10 cellular contexts compared by ENCODE assay signal in the genomic region with DNA sequence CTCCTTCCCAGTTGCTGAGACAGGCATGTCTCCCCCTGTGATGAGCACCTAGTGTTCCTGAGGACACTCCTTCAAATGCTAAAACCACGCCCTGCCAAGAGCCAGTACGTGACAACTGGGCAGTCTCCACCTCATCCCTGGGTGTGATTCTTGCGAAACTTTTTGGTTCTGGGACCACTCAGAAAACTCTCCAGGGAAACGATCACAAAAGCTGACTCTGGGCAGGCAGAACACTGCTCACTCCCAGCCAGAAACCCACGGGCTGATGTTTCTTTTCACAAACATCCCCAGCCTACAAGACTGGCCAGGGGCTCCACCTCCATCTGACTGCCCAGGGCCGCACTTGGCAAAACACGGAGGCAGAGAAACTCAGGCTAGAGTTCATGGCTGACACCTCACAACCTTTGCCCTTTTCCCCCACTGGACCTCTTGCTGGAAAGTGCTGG. TPM values are rescaled to one million over a fixed set of nuclear protein-coding genes. Genes with fewer than 3 reads are reported as not detected.
A peak's percentile ranks its signal among the peaks of the same experiment; 100 is the strongest.
DNase-seq lines count a peak whose midpoint lies in the region; ATAC-seq and TF ChIP-seq lines count a peak whose summit lies in the region.
"Had no signal": no experiment of that assay in that cellular context is flagged by ENCODE, and none has a peak within 500 bp of the region (broad histone marks: within the 10 kb centered on the region; RNA-seq: fewer than 3 reads in every experiment).

No MANE protein-coding gene starts in this region.

- peaks cover 0 to 7% of the 10 kb centered on the region in 2 experiments; a peak in 1 of 3 replicates for H3K36me3 ChIP-seq in HEK293 (ENCODE audit: control insufficient read depth in 2 of 2, insufficient read depth in 1 of 2, low read length in 2 of 2)
- H3K36me3 ChIP-seq in subcutaneous abdominal adipose tissue (ENCODE audit: control insufficient read depth in 5 of 5, insufficient read depth in 5 of 5, low read length in 5 of 5), result peaks cover 0 to 23% (median 13%) of the 10 kb centered on the region in 5 donors

- DNase-seq in MCF 10A (ENCODE audit: unreplicated experiment) (peak; percentile 77), left lobe of liver (ENCODE audit: low spot score) (peak; percentile 73), foreskin melanocyte (no peak)
- DNase-seq: activated CD8-positive, alpha-beta memory T cell treated with anti-CD3 and anti-CD28 coated beads, Interleukin-2, amount 10 ng/mL, durations not matched to agents 7 days and 5 days had no signal

- no peaks in the 10 kb centered on the region for H3K36me3 Mint-ChIP-seq in MCF 10A (ENCODE audit: insufficient read depth, unreplicated experiment)
- H3K36me3 Mint-ChIP-seq: activated CD8-positive, alpha-beta memory T cell treated with anti-CD3 and anti-CD28 coated beads, Interleukin-2, amount 10 ng/mL, durations not matched to agents 7 days and 5 days had no signal

- intact Hi-C loops in MCF 10A (cut with micrococcal nuclease), result no loop called here

- BruUV-seq in MCF 10A (replicated peaks; lab: Mats Ljungman, UMichigan), result no TSS peak

- peaks cover 15% of the 10 kb centered on the region for H3K27me3 Mint-ChIP-seq in MCF 10A (ENCODE audit: insufficient read depth, unreplicated experiment)

- H3K4me3 ChIP-seq in HEK293 (ENCODE audit: low read depth, low read length) (no peak overlapping the region), subcutaneous abdominal adipose tissue (ENCODE audit: low read depth in 1 of 5, low read length in 5 of 5) (peak overlapping the region in 1 of 5 donors; percentile 46)

- no peaks in the 10 kb centered on the region for H3K27me3 ChIP-seq in subcutaneous abdominal adipose tissue (ENCODE audit: control insufficient read depth in 5 of 5, insufficient read depth in 4 of 5, low read length in 5 of 5)

- H3K4me1 Mint-ChIP-seq in MCF 10A (ENCODE audit: insufficient read depth, unreplicated experiment), result peaks cover 6% of the 10 kb centered on the region

- H3K9ac ChIP-seq in subcutaneous abdominal adipose tissue (ENCODE audit: low read length in 5 of 5), result peak overlapping the region in 2 of 5 donors; percentile 43 to 54

- H3K4me1 ChIP-seq in HEK293 (ENCODE audit: control insufficient read depth, insufficient read depth, low read length) (peaks cover 8% of the 10 kb centered on the region), subcutaneous abdominal adipose tissue (ENCODE audit: control insufficient read depth in 5 of 5, insufficient read depth in 5 of 5, low read length in 5 of 5) (peaks cover 28 to 89% (median 85%) of the 10 kb centered on the region in 5 donors)

- H3K9me3 ChIP-seq in HEK293 (ENCODE audit: control insufficient read depth, insufficient read depth, low read depth, low read length), result no peaks in the 10 kb centered on the region
- no peaks in the 10 kb centered on the region for H3K9me3 ChIP-seq in subcutaneous abdominal adipose tissue (ENCODE audit: control insufficient read depth in 5 of 5, low read length in 5 of 5)

- H3K4me3 Mint-ChIP-seq in MCF 10A (ENCODE audit: unreplicated experiment), result no peak overlapping the region
- H3K4me3 Mint-ChIP-seq: activated CD8-positive, alpha-beta memory T cell treated with anti-CD3 and anti-CD28 coated beads, Interleukin-2, amount 10 ng/mL, durations not matched to agents 7 days and 5 days had no signal

- no peaks in the 10 kb centered on the region for H3K9me3 Mint-ChIP-seq in MCF 10A (ENCODE audit: unreplicated experiment)

- H3K27ac ChIP-seq in HEK293 (ENCODE audit: extremely low read depth, low read depth, low read length), result no peak overlapping the region
- peak overlapping the region; percentile 95 for H3K27ac ChIP-seq in subcutaneous abdominal adipose tissue (ENCODE audit: low read depth, low read length)

- POLR2A ChIA-PET in HEK293 (lab: Yijun Ruan, JAX), result interaction anchor here (3.6 kb wide), 1 partner anchor 24 kb away, joined by 101 read pairs; the partner anchor contains the start of gene DHRS3
- POLR2A ChIA-PET in MCF 10A (lab: Yijun Ruan, JAX), result interaction anchor here (1.2 kb wide), 1 partner anchor 25 kb away, joined by 4 read pairs; the partner anchor contains the start of gene DHRS3

- TF ChIP-seq CTCF in HEK293 (tag by site-specific recombination; IDR thresholded peaks at IDR 0.05) (no peak), MCF 10A (IDR thresholded peaks at IDR 0.05; ENCODE audit: unreplicated experiment) (no peak)

- ATAC-seq in left lobe of liver (peak; percentile 32), HG03196 (IDR thresholded peaks at IDR 0.05; ENCODE audit: unreplicated experiment) (no peak), GM21576 (IDR thresholded peaks at IDR 0.05; ENCODE audit: unreplicated experiment) (no peak), HG02623 (IDR thresholded peaks at IDR 0.05; ENCODE audit: unreplicated experiment) (no peak)
- ATAC-seq: activated CD8-positive, alpha-beta memory T cell treated with anti-CD3 and anti-CD28 coated beads, Interleukin-2, amount 10 ng/mL, durations not matched to agents 7 days and 5 days had no signal

- CTCF ChIA-PET in HEK293 (lab: Yijun Ruan, JAX) (interaction anchor here (1.4 kb wide), 1 partner anchor 25 kb away, joined by 6 read pairs; the partner anchor contains the start of gene DHRS3), MCF 10A (lab: Yijun Ruan, JAX) (no interaction called here)

- no peak overlapping the region for H3K27ac Mint-ChIP-seq in MCF 10A (ENCODE audit: low read depth, unreplicated experiment)
- H3K27ac Mint-ChIP-seq: activated CD8-positive, alpha-beta memory T cell treated with anti-CD3 and anti-CD28 coated beads, Interleukin-2, amount 10 ng/mL, durations not matched to agents 7 days and 5 days had no signal

TF ChIP-seq in HEK293, 187 proteins besides CTCF, POLR2A, EP300 and RAD21:
- TF ChIP-seq ZNF175 (tag by site-specific recombination; IDR thresholded peaks at IDR 0.05), result no peak
- peak; percentile 27; the same call in 1 of the 2 replicates for TF ChIP-seq KLF1 (tag by site-specific recombination; IDR thresholded peaks at IDR 0.05)

RNA-seq across cellular contexts. Expression of gene DHRS3, which starts 24.4 kb away (rescaled TPM):
- total RNA-seq in MCF 10A (2022) (1.4 and 1.5 TPM in 2 replicates), left lobe of liver (175 TPM)

RNA-seq across cellular contexts. Expression of gene AADACL4, which starts 50.2 kb away (rescaled TPM):
- total RNA-seq in MCF 10A (2022), result not detected in 2 replicates
- not detected for total RNA-seq in left lobe of liver
- total RNA-seq: activated CD8-positive, alpha-beta memory T cell treated with anti-CD3 and anti-CD28 coated beads, Interleukin-2, amount 10 ng/mL, durations not matched to agents 7 days and 5 days; epithelial cell of proximal tubule had no signal

Comparison
In these comparisons a context has a peak if more than half of its experiments do, and no peak if none do; other contexts are left out.
1. RNA of gene DHRS3, which starts 24.4 kb away (total RNA-seq): 175 TPM in left lobe of liver (single experiment); 1.4 to 1.5 TPM in MCF 10A; every median in the first group is over 10 times any median in the second.